Comparison of ENCODE assay signal across 30 cellular contexts in the genomic region with DNA sequence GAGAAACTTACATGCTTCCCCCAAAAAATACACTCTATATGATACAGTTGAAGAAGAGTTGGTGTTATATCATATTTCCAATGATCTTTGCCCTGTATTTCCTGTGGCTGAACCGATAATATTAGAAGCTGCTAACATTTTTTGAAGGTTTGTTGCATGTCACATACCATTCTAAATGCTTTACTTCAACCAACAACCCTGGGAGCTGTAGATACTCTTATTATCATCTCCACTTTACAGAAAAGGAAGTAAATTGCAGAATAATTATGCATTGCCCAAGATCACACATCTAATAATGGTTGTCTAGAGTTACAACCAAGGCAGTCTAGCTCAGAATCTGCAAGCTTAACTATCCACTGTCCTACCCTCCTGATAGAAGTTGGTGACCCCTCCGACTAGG.
"Had no signal": no experiment of that assay in that cellular context is flagged by ENCODE, and none has a peak within 500 bp of the region (broad histone marks: within the 10 kb centered on the region; RNA-seq: fewer than 3 reads in every experiment).

No MANE protein-coding gene starts in this region.

- H3K9ac ChIP-seq: SK-N-SH had no signal

- H3K4me3 ChIP-seq: SJSA1 had no signal

- H3K9me3 ChIP-seq: SJSA1, SK-N-SH had no signal

- H3K27ac ChIP-seq: brain microvascular endothelial cell, SJSA1, WERI-Rb-1 had no signal

- DNase-seq: activated CD4-positive, alpha-beta memory T cell treated with anti-CD3 and anti-CD28 coated beads, Interleukin-2, amount 10 ng/mL, durations not matched to agents 7 days and 5 days; activated CD4-positive, alpha-beta T cell treated with anti-CD3 and anti-CD28 coated beads for 1 hour; activated CD4-positive, alpha-beta T cell treated with anti-CD3 and anti-CD28 coated beads for 48 hours; activated CD4-positive, CD25-positive, alpha-beta regulatory T cell; activated CD8-positive, alpha-beta memory T cell treated with anti-CD3 and anti-CD28 coated beads for 24 hours; activated CD8-positive, alpha-beta memory T cell treated with anti-CD3 and anti-CD28 coated beads, Interleukin-2, amount 10 ng/mL, durations not matched to agents 7 days and 5 days; activated CD8-positive, alpha-beta memory T cell treated with anti-CD3 and anti-CD28 coated beads, Interleukin-2, amount 50 U/mL, for 48 hours; activated effector memory CD4-positive, alpha-beta T cell treated with Interleukin-2 at 50 U/mL for 16 hours; activated naive CD4-positive, alpha-beta T cell; activated naive CD4-positive, alpha-beta T cell treated with anti-CD3 and anti-CD28 coated beads, Interleukin-2, amount 50 U/mL, for 16 hours; activated naive CD8-positive, alpha-beta T cell treated with anti-CD3 and anti-CD28 coated beads for 36 hours; activated T-cell treated with anti-CD3 and anti-CD28 coated beads, Interleukin-2, amount 50 U/mL, for 48 hours; amniotic stem cell; aorta; brain microvascular endothelial cell; Karpas-422; KBM-7; MM.1S; MV-4-11; NCI-H1092; NCI-H1436 treated with DMSO at 0.1 percent for 48 hours; NCI-H1694 treated with DMSO at 0.1 percent for 48 hours; NCI-H2029; NCI-H345; NCI-H524 treated with DMSO at 0.1 percent for 48 hours; NK-92 treated with Interleukin-12 subunit alpha and Interleukin-12 subunit beta, amount 100 ng/mL, for 24 hours; SHP77 treated with DMSO at 0.1 percent for 48 hours; SK-N-SH; WERI-Rb-1 had no signal

- H3K4me2 ChIP-seq: SK-N-SH had no signal

- H3K27me3 ChIP-seq: brain microvascular endothelial cell, SJSA1 had no signal

- H3K36me3 ChIP-seq: brain microvascular endothelial cell, SJSA1, WERI-Rb-1 had no signal
